In the genomic region with DNA sequence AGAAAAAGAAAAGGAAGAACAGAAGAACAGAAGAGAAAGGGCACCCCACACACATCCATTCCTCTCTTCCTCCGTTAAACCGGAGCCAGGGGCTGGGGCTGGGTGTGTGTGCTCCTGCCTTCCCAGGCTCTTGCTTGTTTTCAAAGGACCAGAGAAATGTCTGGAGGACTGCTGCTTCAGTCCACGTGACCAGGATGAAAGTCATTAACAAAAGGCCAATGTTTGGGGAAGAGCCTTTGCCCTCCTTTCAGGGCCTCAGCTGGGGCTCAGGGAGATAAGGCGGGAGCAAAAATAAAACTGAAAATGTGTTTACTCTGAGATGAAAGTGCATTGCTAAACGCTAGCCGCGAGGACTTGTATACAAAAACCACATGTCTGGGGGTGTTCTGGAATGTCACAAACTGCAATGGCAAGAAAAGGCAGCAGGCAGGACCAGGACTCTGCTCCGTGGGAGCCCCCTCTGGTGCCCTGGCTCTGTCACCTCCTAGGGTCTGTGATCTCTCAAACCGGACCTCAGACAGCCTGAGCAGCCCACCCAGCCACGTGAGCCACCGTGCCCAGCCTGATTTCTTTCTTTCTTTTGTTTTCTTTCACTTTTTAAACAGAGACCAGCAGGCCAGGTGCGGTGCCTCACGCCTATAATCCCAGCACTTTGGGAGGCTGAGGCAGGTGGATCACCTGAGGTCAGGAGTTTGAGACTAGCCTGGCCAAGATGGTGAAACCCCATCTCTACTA, we compare ENCODE assay signal across 1 cellular context.
TF ChIP-seq lines count a peak whose summit lies in the region.

No MANE protein-coding gene starts in this region.

TF ChIP-seq in GM12878, 131 proteins besides CTCF, POLR2A, EP300 and RAD21 (continued from another document):
- TF ChIP-seq PBX3 (IDR thresholded peaks at IDR 0.05; ENCODE audit: insufficient replicate concordance, low read depth, low read length) (no peak), BACH1 (IDR thresholded peaks at IDR 0.05; ENCODE audit: borderline replicate concordance) (no peak), CBFB (IDR thresholded peaks at IDR 0.05; ENCODE audit: low read depth) (no peak), EGR1 (IDR thresholded peaks at IDR 0.05; ENCODE audit: borderline replicate concordance in 1 of 2, low read depth in 2 of 2, low read length in 2 of 2) (no peak), SUPT20H (IDR thresholded peaks at IDR 0.05; ENCODE audit: borderline replicate concordance, control insufficient read depth, low read depth, low read length) (no peak), YBX1 (IDR thresholded peaks at IDR 0.05) (no peak), ATF2 (IDR thresholded peaks at IDR 0.05; ENCODE audit: low read length) (no peak), ZZZ3 (IDR thresholded peaks at IDR 0.05; ENCODE audit: control insufficient read depth, insufficient read length, low read depth) (no peak), SMARCA5 (IDR thresholded peaks at IDR 0.05) (no peak), ZSCAN29 (IDR thresholded peaks at IDR 0.05) (no peak), SRF (IDR thresholded peaks at IDR 0.05; ENCODE audit: low read depth in 2 of 2, low read length in 2 of 2) (no peak), RAD51 (IDR thresholded peaks at IDR 0.05) (peak; percentile 70; the same call in 1 of the 2 replicates), TARDBP (IDR thresholded peaks at IDR 0.05; ENCODE audit: borderline replicate concordance) (no peak), GABPA (IDR thresholded peaks at IDR 0.05; ENCODE audit: low read depth) (no peak), HDAC6 (IDR thresholded peaks at IDR 0.05; ENCODE audit: unreplicated experiment) (no peak), ZBED1 (IDR thresholded peaks at IDR 0.05; ENCODE audit: borderline replicate concordance) (no peak), MEF2A (IDR thresholded peaks at IDR 0.05; ENCODE audit: insufficient read depth, low read depth, low read length) (no peak), STAT3 (IDR thresholded peaks at IDR 0.05; ENCODE audit: low read depth, low read length) (no peak), MYB (IDR thresholded peaks at IDR 0.05; ENCODE audit: borderline replicate concordance, low read depth, low read length) (no peak), ZBTB33 (IDR thresholded peaks at IDR 0.05) (no peak), BCL3 (IDR thresholded peaks at IDR 0.05; ENCODE audit: borderline replicate concordance, insufficient read depth, low read depth, low read length, poor library complexity, severe bottlenecking) (no peak), ATF7 (IDR thresholded peaks at IDR 0.05; ENCODE audit: low read depth) (no peak), SREBF2 (IDR thresholded peaks at IDR 0.05; ENCODE audit: low read length) (no peak), JUND (IDR thresholded peaks at IDR 0.05; ENCODE audit: low read depth, low read length) (no peak), RUNX3 (IDR thresholded peaks at IDR 0.05; ENCODE audit: low read length) (peak; percentile 80)
- TF ChIP-seq, protein P1, sequence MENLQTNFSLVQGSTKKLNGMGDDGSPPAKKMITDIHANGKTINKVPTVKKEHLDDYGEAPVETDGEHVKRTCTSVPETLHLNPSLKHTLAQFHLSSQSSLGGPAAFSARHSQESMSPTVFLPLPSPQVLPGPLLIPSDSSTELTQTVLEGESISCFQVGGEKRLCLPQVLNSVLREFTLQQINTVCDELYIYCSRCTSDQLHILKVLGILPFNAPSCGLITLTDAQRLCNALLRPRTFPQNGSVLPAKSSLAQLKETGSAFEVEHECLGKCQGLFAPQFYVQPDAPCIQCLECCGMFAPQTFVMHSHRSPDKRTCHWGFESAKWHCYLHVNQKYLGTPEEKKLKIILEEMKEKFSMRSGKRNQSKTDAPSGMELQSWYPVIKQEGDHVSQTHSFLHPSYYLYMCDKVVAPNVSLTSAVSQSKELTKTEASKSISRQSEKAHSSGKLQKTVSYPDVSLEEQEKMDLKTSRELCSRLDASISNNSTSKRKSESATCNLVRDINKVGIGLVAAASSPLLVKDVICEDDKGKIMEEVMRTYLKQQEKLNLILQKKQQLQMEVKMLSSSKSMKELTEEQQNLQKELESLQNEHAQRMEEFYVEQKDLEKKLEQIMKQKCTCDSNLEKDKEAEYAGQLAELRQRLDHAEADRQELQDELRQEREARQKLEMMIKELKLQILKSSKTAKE (IDR thresholded peaks at IDR 0.05; ENCODE audit: low read depth, poor library complexity, severe bottlenecking): peak; percentile 31
- TF ChIP-seq, protein P2, sequence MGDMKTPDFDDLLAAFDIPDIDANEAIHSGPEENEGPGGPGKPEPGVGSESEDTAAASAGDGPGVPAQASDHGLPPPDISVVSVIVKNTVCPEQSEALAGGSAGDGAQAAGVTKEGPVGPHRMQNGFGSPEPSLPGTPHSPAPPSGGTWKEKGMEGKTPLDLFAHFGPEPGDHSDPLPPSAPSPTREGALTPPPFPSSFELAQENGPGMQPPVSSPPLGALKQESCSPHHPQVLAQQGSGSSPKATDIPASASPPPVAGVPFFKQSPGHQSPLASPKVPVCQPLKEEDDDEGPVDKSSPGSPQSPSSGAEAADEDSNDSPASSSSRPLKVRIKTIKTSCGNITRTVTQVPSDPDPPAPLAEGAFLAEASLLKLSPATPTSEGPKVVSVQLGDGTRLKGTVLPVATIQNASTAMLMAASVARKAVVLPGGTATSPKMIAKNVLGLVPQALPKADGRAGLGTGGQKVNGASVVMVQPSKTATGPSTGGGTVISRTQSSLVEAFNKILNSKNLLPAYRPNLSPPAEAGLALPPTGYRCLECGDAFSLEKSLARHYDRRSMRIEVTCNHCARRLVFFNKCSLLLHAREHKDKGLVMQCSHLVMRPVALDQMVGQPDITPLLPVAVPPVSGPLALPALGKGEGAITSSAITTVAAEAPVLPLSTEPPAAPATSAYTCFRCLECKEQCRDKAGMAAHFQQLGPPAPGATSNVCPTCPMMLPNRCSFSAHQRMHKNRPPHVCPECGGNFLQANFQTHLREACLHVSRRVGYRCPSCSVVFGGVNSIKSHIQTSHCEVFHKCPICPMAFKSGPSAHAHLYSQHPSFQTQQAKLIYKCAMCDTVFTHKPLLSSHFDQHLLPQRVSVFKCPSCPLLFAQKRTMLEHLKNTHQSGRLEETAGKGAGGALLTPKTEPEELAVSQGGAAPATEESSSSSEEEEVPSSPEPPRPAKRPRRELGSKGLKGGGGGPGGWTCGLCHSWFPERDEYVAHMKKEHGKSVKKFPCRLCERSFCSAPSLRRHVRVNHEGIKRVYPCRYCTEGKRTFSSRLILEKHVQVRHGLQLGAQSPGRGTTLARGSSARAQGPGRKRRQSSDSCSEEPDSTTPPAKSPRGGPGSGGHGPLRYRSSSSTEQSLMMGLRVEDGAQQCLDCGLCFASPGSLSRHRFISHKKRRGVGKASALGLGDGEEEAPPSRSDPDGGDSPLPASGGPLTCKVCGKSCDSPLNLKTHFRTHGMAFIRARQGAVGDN (IDR thresholded peaks at IDR 0.05): peak; percentile 24; the same call in 1 of the 2 replicates
- TF ChIP-seq, protein P3, sequence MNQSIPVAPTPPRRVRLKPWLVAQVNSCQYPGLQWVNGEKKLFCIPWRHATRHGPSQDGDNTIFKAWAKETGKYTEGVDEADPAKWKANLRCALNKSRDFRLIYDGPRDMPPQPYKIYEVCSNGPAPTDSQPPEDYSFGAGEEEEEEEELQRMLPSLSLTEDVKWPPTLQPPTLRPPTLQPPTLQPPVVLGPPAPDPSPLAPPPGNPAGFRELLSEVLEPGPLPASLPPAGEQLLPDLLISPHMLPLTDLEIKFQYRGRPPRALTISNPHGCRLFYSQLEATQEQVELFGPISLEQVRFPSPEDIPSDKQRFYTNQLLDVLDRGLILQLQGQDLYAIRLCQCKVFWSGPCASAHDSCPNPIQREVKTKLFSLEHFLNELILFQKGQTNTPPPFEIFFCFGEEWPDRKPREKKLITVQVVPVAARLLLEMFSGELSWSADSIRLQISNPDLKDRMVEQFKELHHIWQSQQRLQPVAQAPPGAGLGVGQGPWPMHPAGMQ (IDR thresholded peaks at IDR 0.05; ENCODE audit: borderline replicate concordance): no peak
TF ChIP-seq in GM12878: peak in this region for 11.
